ENCODE assay signal across 8 cellular contexts in the genomic region with DNA sequence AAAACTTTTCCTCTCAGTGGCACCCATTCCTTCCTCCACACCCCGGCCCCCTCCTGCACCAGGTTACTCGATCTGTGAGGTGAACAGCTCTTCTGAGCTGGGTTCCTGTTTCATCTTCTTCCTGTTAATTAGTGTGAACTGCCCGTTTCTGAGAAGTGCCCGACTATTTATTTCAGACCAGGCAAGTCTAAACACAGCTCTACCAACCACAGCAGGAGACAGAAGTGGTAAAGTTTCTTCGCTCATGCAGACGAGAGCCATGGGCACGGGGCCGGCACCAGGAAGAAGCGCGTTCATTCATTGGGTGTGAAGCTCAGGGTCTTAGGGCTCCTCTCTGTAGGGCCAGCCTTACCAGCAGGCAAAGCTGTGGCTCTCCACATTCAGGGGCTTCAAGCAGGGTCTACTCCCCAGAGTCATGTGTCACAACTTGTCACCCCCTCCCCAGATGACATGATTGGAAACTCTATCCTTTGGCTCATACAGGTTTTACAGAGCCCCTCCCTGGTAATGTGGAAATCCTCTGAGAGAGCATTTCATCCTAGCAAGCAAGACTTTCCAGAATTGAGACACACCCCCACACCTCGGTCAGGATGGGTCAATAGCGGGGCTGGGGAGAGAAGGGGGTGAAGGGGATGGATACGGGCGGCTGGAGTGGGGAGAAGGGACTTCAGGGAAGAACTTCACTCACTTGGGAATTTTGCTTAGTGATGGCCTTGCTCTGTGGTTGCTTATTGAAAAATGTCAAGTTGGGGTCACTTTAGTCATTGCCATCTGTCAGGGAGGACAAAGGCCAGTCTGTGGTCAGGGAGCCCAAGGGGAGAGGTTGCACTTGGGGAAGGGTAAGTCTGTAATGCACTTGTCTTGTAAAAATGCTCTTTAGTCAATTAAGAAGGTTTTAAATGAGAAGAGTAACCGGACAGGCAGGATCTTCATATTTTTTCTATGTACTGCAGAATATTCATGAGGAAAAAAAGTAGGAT.
DNase-seq lines count a peak whose midpoint lies in the region; ATAC-seq, FAIRE-seq and TF ChIP-seq lines count a peak whose summit lies in the region.

No MANE protein-coding gene starts in this region.

- no peaks in the 10 kb centered on the region for H3K36me3 Mint-ChIP-seq in astrocyte (ENCODE audit: low read depth, unreplicated experiment)
- H3K36me3 Mint-ChIP-seq in naive thymus-derived CD8-positive, alpha-beta T cell, result no peaks in the 10 kb centered on the region

- TF ChIP-seq CTCF in MM.1S (IDR thresholded peaks at IDR 0.05; ENCODE audit: low read length) (no peak), astrocyte (IDR thresholded peaks at IDR 0.05; ENCODE audit: insufficient read depth, low read depth, low read length) (no peak)

- peaks cover 23% of the 10 kb centered on the region for H3K27me3 Mint-ChIP-seq in astrocyte (ENCODE audit: low read depth, unreplicated experiment)
- H3K27me3 Mint-ChIP-seq in naive thymus-derived CD8-positive, alpha-beta T cell, result no peaks in the 10 kb centered on the region

- H3F3A ChIP-seq in MM.1S (ENCODE audit: insufficient read depth, low read length), result no peaks in the 10 kb centered on the region

- H3K27ac ChIP-seq in BLaER1 treated with 17β-estradiol and CSF1 and Interleukin-3, amounts not matched to agents 10 nM and 100 nM, result peak overlapping the region in 2 of 11 experiments; percentile 13 to 32; a peak in 1 of 22 replicates
- H3K27ac ChIP-seq in MM.1S (ENCODE audit: low read length), result no peak overlapping the region
- H3K27ac ChIP-seq in astrocyte (ENCODE audit: low read depth, low read length), result no peak overlapping the region

- H3K4me1 Mint-ChIP-seq in astrocyte (ENCODE audit: low read depth, unreplicated experiment), result peaks cover 13% of the 10 kb centered on the region
- peaks cover 32 to 64% (median 56%) of the 10 kb centered on the region in 4 donors for H3K4me1 Mint-ChIP-seq in naive thymus-derived CD8-positive, alpha-beta T cell

- no peak for ATAC-seq in naive thymus-derived CD8-positive, alpha-beta T cell

- peaks cover 1% of the 10 kb centered on the region for H3K9me3 Mint-ChIP-seq in astrocyte (ENCODE audit: unreplicated experiment)
- no peaks in the 10 kb centered on the region for H3K9me3 Mint-ChIP-seq in naive thymus-derived CD8-positive, alpha-beta T cell

- H3K9me3 ChIP-seq in BLaER1 treated with 17β-estradiol and CSF1 and Interleukin-3, amounts not matched to agents 10 nM and 100 nM (replicated peaks in 1 of 11), result no peaks in the 10 kb centered on the region
- no peaks in the 10 kb centered on the region for H3K9me3 ChIP-seq in MM.1S (replicated peaks; ENCODE audit: insufficient read depth, low read length)
- no peaks in the 10 kb centered on the region for H3K9me3 ChIP-seq in astrocyte (ENCODE audit: insufficient read depth, low read depth, low read length)
- no peaks in the 10 kb centered on the region for H3K9me3 ChIP-seq in HAP-1

- FAIRE-seq in astrocyte (lab: Jason Lieb, UNC) (no peak), GM12891 (lab: Jason Lieb, UNC) (no peak)

- POLR2A ChIA-PET in naive thymus-derived CD8-positive, alpha-beta T cell (lab: Charles Lee), result interaction anchor here (0.6 to 2.0 kb wide), 5 partner anchors 31 to 171 kb away, joined by 3 to 17 read pairs (median 5); no protein-coding TSS in a partner anchor

- peaks cover 24 to 62% (median 42%) of the 10 kb centered on the region in 10 experiments for H3K4me1 ChIP-seq in BLaER1 treated with 17β-estradiol and CSF1 and Interleukin-3, amounts not matched to agents 10 nM and 100 nM
- H3K4me1 ChIP-seq in MM.1S (ENCODE audit: low read length), result peaks cover 12% of the 10 kb centered on the region
- peaks cover 6% of the 10 kb centered on the region for H3K4me1 ChIP-seq in astrocyte (ENCODE audit: insufficient read depth, low read length)
- H3K4me1 ChIP-seq in HAP-1, result peaks cover 9% of the 10 kb centered on the region

- H3K79me2 ChIP-seq in MM.1S (ENCODE audit: low read length), result no peaks in the 10 kb centered on the region
- H3K79me2 ChIP-seq in astrocyte (ENCODE audit: insufficient read depth, low read length), result no peaks in the 10 kb centered on the region

- peak overlapping the region; percentile 88 for H3K27ac Mint-ChIP-seq in astrocyte (ENCODE audit: unreplicated experiment)
- peak overlapping the region in 9 of 10 donors; percentile 14 to 86 (median 64) for H3K27ac Mint-ChIP-seq in naive thymus-derived CD8-positive, alpha-beta T cell

- no peaks in the 10 kb centered on the region for H3K27me3 ChIP-seq in BLaER1 treated with 17β-estradiol and CSF1 and Interleukin-3, amounts not matched to agents 10 nM and 100 nM
- no peaks in the 10 kb centered on the region for H3K27me3 ChIP-seq in MM.1S (replicated peaks; ENCODE audit: insufficient read depth, low read length)
- peaks cover 5% of the 10 kb centered on the region for H3K27me3 ChIP-seq in astrocyte (ENCODE audit: insufficient read depth, low read length)
- peaks cover 18% of the 10 kb centered on the region for H3K27me3 ChIP-seq in HAP-1 (ENCODE audit: low read depth)

- H3K4me3 ChIP-seq in BLaER1 treated with 17β-estradiol and CSF1 and Interleukin-3, amounts not matched to agents 10 nM and 100 nM, result no peak overlapping the region
- no peak overlapping the region for H3K4me3 ChIP-seq in MM.1S (ENCODE audit: low read length)
- H3K4me3 ChIP-seq in astrocyte (ENCODE audit: insufficient read depth, low read depth, low read length), result no peak overlapping the region
- no peak overlapping the region for H3K4me3 ChIP-seq in HAP-1

- H3K4me3 Mint-ChIP-seq in astrocyte (ENCODE audit: unreplicated experiment), result no peak overlapping the region
- H3K4me3 Mint-ChIP-seq in naive thymus-derived CD8-positive, alpha-beta T cell, result peak overlapping the region in 9 of 10 donors; percentile 8 to 60 (median 32)

- TF ChIP-seq POLR2A in GM12891 (IDR thresholded peaks at IDR 0.05; ENCODE audit: low read depth, low read length), result no peak

- H3K9ac ChIP-seq in BLaER1 treated with 17β-estradiol and CSF1 and Interleukin-3, amounts not matched to agents 10 nM and 100 nM, result peak overlapping the region in 3 of 11 experiments; percentile 10 to 28 (median 20); a peak in 2 of 22 replicates
- no peak overlapping the region for H3K9ac ChIP-seq in MM.1S (ENCODE audit: low read length)
- no peak overlapping the region for H3K9ac ChIP-seq in astrocyte (ENCODE audit: low read length)

- H4K20me1 ChIP-seq in BLaER1 treated with 17β-estradiol and CSF1 and Interleukin-3, amounts not matched to agents 10 nM and 100 nM, result no peaks in the 10 kb centered on the region
- H4K20me1 ChIP-seq in MM.1S (ENCODE audit: insufficient read depth, low read length) (no peaks in the 10 kb centered on the region), astrocyte (ENCODE audit: insufficient read depth, low read length) (no peaks in the 10 kb centered on the region)

- H3K36me3 ChIP-seq in BLaER1 treated with 17β-estradiol and CSF1 and Interleukin-3, amounts not matched to agents 10 nM and 100 nM, result no peaks in the 10 kb centered on the region
- H3K36me3 ChIP-seq in MM.1S (replicated peaks; ENCODE audit: insufficient read depth, low read length) (no peaks in the 10 kb centered on the region), astrocyte (ENCODE audit: insufficient read depth, low read length) (no peaks in the 10 kb centered on the region), HAP-1 (replicated peaks) (no peaks in the 10 kb centered on the region)

- H3K4me2 ChIP-seq in BLaER1 treated with 17β-estradiol and CSF1 and Interleukin-3, amounts not matched to agents 10 nM and 100 nM, result peak overlapping the region; percentile 55 to 84 (median 72)
- H3K4me2 ChIP-seq in MM.1S (ENCODE audit: low read depth, low read length) (peak overlapping the region; percentile 50; the same call in 1 of the 2 replicates), astrocyte (ENCODE audit: low read length) (peak overlapping the region; percentile 54)

- DNase-seq in MM.1S (no peak), astrocyte (ENCODE audit: low read depth) (no peak), HAP-1 (ENCODE audit: low spot score in 2 of 2) (no peak), GM12891 (ENCODE audit: insufficient read length, low spot score) (no peak), 8988T (no peak), activated T-cell treated with anti-CD3 and anti-CD28 coated beads for 4 hours (no peak)
- no peak for DNase-seq in naive thymus-derived CD8-positive, alpha-beta T cell

- in situ Hi-C loops in HAP-1 (cut with MboI; ENCODE audit: low sequenced_read_pairs), result loop anchor here (5.0 to 25.0 kb wide), 2 partner anchors 45 to 670 kb away; no protein-coding TSS in a partner anchor

- H3K9me2 ChIP-seq in MM.1S (replicated peaks; ENCODE audit: insufficient read depth, low read length), result no peaks in the 10 kb centered on the region

- peak overlapping the region; percentile 68 for H2AFZ ChIP-seq in MM.1S (ENCODE audit: low read length)
- H2AFZ ChIP-seq in astrocyte (ENCODE audit: low read depth, low read length), result peak overlapping the region; percentile 45

TF ChIP-seq in GM12891, 5 proteins besides CTCF, POLR2A, EP300 and RAD21:
- TF ChIP-seq SPI1 (IDR thresholded peaks at IDR 0.05; ENCODE audit: low read depth, low read length) (no peak), POLR2AphosphoS5 (IDR thresholded peaks at IDR 0.05; ENCODE audit: low read depth, low read length) (no peak), PAX5 (IDR thresholded peaks at IDR 0.05; ENCODE audit: insufficient read depth, low read length, severe bottlenecking) (no peak), TAF1 (IDR thresholded peaks at IDR 0.05; ENCODE audit: low read depth, low read length) (no peak), POU2F2 (IDR thresholded peaks at IDR 0.05; ENCODE audit: low read depth, low read length) (no peak)
